8 cellular contexts compared by ENCODE assay signal in the genomic region with DNA sequence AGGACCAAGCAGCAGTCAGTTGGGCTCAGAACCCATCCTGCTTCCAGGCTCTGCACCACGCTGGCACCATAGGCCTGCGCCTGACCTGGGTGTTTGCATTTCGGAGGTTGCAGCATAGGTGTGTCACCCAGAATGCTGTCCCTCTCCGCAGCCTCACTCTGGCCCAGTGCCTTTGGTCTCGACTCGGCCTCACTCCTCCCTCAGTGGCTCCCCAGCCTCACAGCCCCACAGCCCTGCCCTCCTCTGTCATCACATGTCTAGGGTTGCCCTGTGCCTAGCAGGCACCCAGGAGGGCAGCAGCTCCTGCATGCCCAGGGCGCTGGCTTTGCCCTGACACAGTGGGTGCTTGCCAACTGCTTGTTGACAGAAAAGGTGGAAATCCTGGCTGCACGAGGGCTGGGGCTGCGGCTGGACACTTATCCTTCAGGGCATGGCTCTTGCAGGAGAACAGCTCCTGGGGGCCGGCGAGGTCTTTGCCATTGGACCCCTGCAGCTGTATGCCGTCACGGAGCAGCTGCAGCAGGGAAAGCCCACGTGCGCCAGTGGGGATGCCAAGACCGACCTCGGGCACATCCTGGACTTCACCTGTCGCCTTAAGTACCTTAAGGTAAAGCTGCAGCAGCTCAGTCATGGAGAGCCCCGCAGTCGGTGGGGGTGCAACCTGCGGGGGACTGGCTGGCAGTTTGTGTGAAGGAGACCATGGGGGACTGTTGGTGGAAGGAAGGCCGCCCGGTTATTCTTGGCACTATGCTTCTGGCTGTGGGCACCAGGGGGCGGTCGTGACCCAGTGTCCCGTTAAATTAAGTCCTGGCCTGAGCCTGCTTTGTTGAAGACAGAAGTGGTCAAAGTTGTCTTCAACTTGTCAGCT. TPM values are rescaled to one million over a fixed set of nuclear protein-coding genes. Genes with fewer than 3 reads are reported as not detected.
DNase-seq lines count a peak whose midpoint lies in the region; ATAC-seq and TF ChIP-seq lines count a peak whose summit lies in the region.

No MANE protein-coding gene starts in this region.

- no peaks in the 10 kb centered on the region for H3K9me3 Mint-ChIP-seq in natural killer cell

- peak overlapping the region in 1 of 2 donors; percentile 29 for H3K27ac Mint-ChIP-seq in natural killer cell

- DNase-seq in Right ventricle myocardium inferior (ENCODE audit: missing footprints) (peak; percentile 89), cardiac septum (ENCODE audit: low spot score) (no peak), SW480 (ENCODE audit: low spot score) (peak; percentile 37), erythroblast (lab: John Stamatoyannopoulos, UW) (peak; percentile 63 to 78), natural killer cell (no peak), DMS153 treated with DMSO at 0.1 percent for 48 hours (lab: John Stamatoyannopoulos, UW; ENCODE audit: unreplicated experiment) (no peak)

- no peaks in the 10 kb centered on the region for H3K27me3 Mint-ChIP-seq in natural killer cell (ENCODE audit: low read depth in 2 of 2)

- no peaks in the 10 kb centered on the region for H3K36me3 Mint-ChIP-seq in natural killer cell

- peak; percentile 83 for ATAC-seq in Right ventricle myocardium inferior
- ATAC-seq in natural killer cell, result peak; percentile 43 to 67 (median 60)
- no peak for ATAC-seq in GM19324 (IDR thresholded peaks at IDR 0.05; ENCODE audit: low FRiP score, unreplicated experiment)
- no peak for ATAC-seq in GM21528 (IDR thresholded peaks at IDR 0.05; ENCODE audit: low FRiP score, unreplicated experiment)

- intact Hi-C loops in Right ventricle myocardium inferior (cut with DNase I), result loop anchor here (2.0 to 5.0 kb wide), 3 partner anchors 65 to 211 kb away; a partner anchor contains a TSS
- intact Hi-C loops in cardiac septum (cut with DNase I), result loop anchor here (5.0 kb wide), 2 partner anchors 66 to 211 kb away; a partner anchor contains a TSS
- intact Hi-C loops in natural killer cell (cut with micrococcal nuclease), result no loop called here

- H3K4me3 Mint-ChIP-seq in natural killer cell, result no peak overlapping the region

- peaks cover 4 to 10% of the 10 kb centered on the region in 2 donors for H3K4me1 Mint-ChIP-seq in natural killer cell

- no peak for TF ChIP-seq POLR2A in erythroblast (IDR thresholded peaks at IDR 0.05; ENCODE audit: low read length)

- TF ChIP-seq CTCF in natural killer cell (IDR thresholded peaks at IDR 0.05), result peak; percentile 55

RNA-seq across cellular contexts. Expression of a gene that starts 16.2 kb away (rescaled TPM):
- 45.6 TPM for total RNA-seq in Right ventricle myocardium inferior
- total RNA-seq in cardiac septum, result 59.1 TPM
- 100 to 1,000 TPM; 162 to 191 (median 175) TPM for total RNA-seq in natural killer cell

RNA-seq across cellular contexts. Expression of a gene that starts 17.8 kb away (rescaled TPM):
- total RNA-seq in Right ventricle myocardium inferior (9,051 TPM), cardiac septum (8,054 TPM), natural killer cell (1 to 10 TPM in 2 of 3 donors, not detected in 1; 1.1 to 1.2 TPM)

RNA-seq across cellular contexts. Expression of a gene that starts 23.5 kb away (rescaled TPM):
- total RNA-seq in Right ventricle myocardium inferior (88.1 TPM), cardiac septum (52.2 TPM), natural killer cell (10 to 100 TPM in 1 of 3 donors, 1 to 10 TPM in 2; 1.8 to 26.5 (median 5.9) TPM)

RNA-seq across cellular contexts. Expression of a gene that starts 26.7 kb away (rescaled TPM):
- total RNA-seq in Right ventricle myocardium inferior, result 12.3 TPM
- total RNA-seq in cardiac septum, result 15.3 TPM
- total RNA-seq in natural killer cell, result under 1 TPM in 2 of 3 donors, not detected in 1; 0.07 to 0.55 TPM

Comparison
In these comparisons a context has a peak if more than half of its experiments do, and no peak if none do; other contexts are left out.
1. DNase-seq: peak in Right ventricle myocardium inferior (single experiment), SW480 (single experiment) and erythroblast (2 of 2); none in cardiac septum (single experiment), natural killer cell (single experiment) and DMS153 treated with DMSO at 0.1 percent for 48 hours (single experiment).
2. ATAC-seq: peak in Right ventricle myocardium inferior (single experiment) and natural killer cell (3 of 3); none in GM19324 (single experiment) and GM21528 (single experiment).
3. RNA of a gene that starts 17.8 kb away (total RNA-seq): 9,051 TPM in Right ventricle myocardium inferior (single experiment) and 8,054 TPM in cardiac septum (single experiment); 1.1 to 1.2 TPM in natural killer cell; every median in the first group is over 1,000 times any median in the second.